ENCODE assay signal across 8 cellular contexts in genomic region chrX:110229497-110230111, GRCh38.
DNase-seq lines count a peak whose midpoint lies in the region; TF ChIP-seq lines count a peak whose summit lies in the region.
"Not testable (repeated sequence)": the region's sequence is repeated elsewhere in the genome, so short reads cannot be mapped to it uniquely, and the experiment has no call there.

No MANE protein-coding gene starts in this region.

- H3K36me3 ChIP-seq in HUES64 (ENCODE audit: insufficient read depth, low read length); breast epithelium; left ventricle myocardium inferior; mucosa of rectum (ENCODE audit: control insufficient read depth in 2 of 2, insufficient read depth in 2 of 2, low read length in 2 of 2); transverse colon: not testable (repeated sequence)

- H3K27ac ChIP-seq in HUES64 (ENCODE audit: low read depth, low read length) (peak overlapping the region; percentile 81; the same call in 1 of the 2 replicates), breast epithelium (peak overlapping the region in 1 of 2 donors; percentile 34), left ventricle myocardium inferior (replicated peaks) (peak overlapping the region; percentile 5), mucosa of rectum (ENCODE audit: low read depth in 2 of 2, low read length in 2 of 2) (peak overlapping the region; percentile 56 to 65), transverse colon (peak overlapping the region; percentile 48 to 73 (median 65))

- peak overlapping the region; percentile 63 for H3K4me3 ChIP-seq in HUES64 (ENCODE audit: low read length)
- H3K4me3 ChIP-seq in breast epithelium: peak overlapping the region in 2 of 3 donors; percentile 19 to 48
- H3K4me3 ChIP-seq in left ventricle myocardium inferior: peak overlapping the region; percentile 33
- peak overlapping the region; percentile 67 to 70 for H3K4me3 ChIP-seq in mucosa of rectum (ENCODE audit: low read length in 2 of 2)
- H3K4me3 ChIP-seq in transverse colon: peak overlapping the region in 3 of 4 donors; percentile 27 to 44 (median 30)

- H3K4me1 ChIP-seq in HUES64 (ENCODE audit: insufficient read depth, low read length); breast epithelium; left ventricle myocardium inferior; mucosa of rectum (ENCODE audit: control insufficient read depth in 2 of 2, insufficient read depth in 2 of 2, low read length in 2 of 2); transverse colon: not testable (repeated sequence)

- TF ChIP-seq POLR2A in breast epithelium (IDR thresholded peaks at IDR 0.05); transverse colon (IDR thresholded peaks at IDR 0.05): not testable (repeated sequence)

- TF ChIP-seq CTCF in breast epithelium (IDR thresholded peaks at IDR 0.05); left ventricle myocardium inferior (IDR thresholded peaks at IDR 0.05; ENCODE audit: borderline replicate concordance); transverse colon (IDR thresholded peaks at IDR 0.05): not testable (repeated sequence)

- not testable (repeated sequence) for H3K9me3 ChIP-seq in HUES64 (ENCODE audit: insufficient read depth, low read depth, low read length); left ventricle myocardium inferior (replicated peaks); mucosa of rectum (ENCODE audit: control insufficient read depth in 2 of 2, low read length in 2 of 2); transverse colon
- peaks cover under 1 to 17% of the 10 kb centered on the region in 2 donors for H3K9me3 ChIP-seq in breast epithelium

- DNase-seq in T-helper 2 cell (peak; percentile 24 to 90 (median 68)), activated T-cell treated with anti-CD3 and anti-CD28 coated beads for 4 hours (peak; percentile 52), breast epithelium (ENCODE audit: low spot score in 2 of 2) (peak in 1 of 2 donors; percentile 59), left ventricle myocardium inferior (peak; percentile 18), transverse colon (peak; percentile 74)
- peak; percentile 69 for DNase-seq in stimulated activated CD4-positive, alpha-beta T cell treated with anti-CD3 and anti-CD28 coated beads, Interleukin-2, amount 100 ng/mL, for 4 hours (ENCODE audit: low read depth)

- H3K27me3 ChIP-seq in HUES64 (ENCODE audit: insufficient read depth, low read length); left ventricle myocardium inferior (ENCODE audit: low read depth); mucosa of rectum (ENCODE audit: control insufficient read depth in 2 of 2, insufficient read depth in 2 of 2, low read length in 2 of 2); transverse colon: not testable (repeated sequence)
- peaks cover 0 to 35% of the 10 kb centered on the region in 2 donors for H3K27me3 ChIP-seq in breast epithelium

- TF ChIP-seq EP300 in transverse colon (IDR thresholded peaks at IDR 0.05; ENCODE audit: low read depth): not testable (repeated sequence)

- H3K9ac ChIP-seq in HUES64 (ENCODE audit: low read depth, low read length) (peak overlapping the region; percentile 89), mucosa of rectum (ENCODE audit: low read depth in 1 of 2, low read length in 2 of 2) (peak overlapping the region; percentile 14 to 38)

- intact Hi-C loops in breast epithelium (cut with DNase I; ENCODE audit: low total_unique reads); left ventricle myocardium inferior (cut with micrococcal nuclease); transverse colon (cut with DNase I; ENCODE audit: low total_unique reads): not testable (repeated sequence)

- WGBS in HUES64: 38% methylated on average over 20 of the region's 21 CpGs
- 65% methylated on average over 21 of the region's 21 CpGs; no CpG with 5 or more reads in 1 of the 2 donors for WGBS in transverse colon (ENCODE audit: low coverage in 1 of 2), 2 donors

- in situ Hi-C loops in transverse colon (cut with MboI; ENCODE audit: low pct_ligation_motif_present in 1 of 4, low pct_unique_long_range_greater_than_20kb in 1 of 4, low sequenced_read_pairs in 3 of 4): not testable (repeated sequence)
